12 cellular contexts compared by ENCODE assay signal in the genomic region with DNA sequence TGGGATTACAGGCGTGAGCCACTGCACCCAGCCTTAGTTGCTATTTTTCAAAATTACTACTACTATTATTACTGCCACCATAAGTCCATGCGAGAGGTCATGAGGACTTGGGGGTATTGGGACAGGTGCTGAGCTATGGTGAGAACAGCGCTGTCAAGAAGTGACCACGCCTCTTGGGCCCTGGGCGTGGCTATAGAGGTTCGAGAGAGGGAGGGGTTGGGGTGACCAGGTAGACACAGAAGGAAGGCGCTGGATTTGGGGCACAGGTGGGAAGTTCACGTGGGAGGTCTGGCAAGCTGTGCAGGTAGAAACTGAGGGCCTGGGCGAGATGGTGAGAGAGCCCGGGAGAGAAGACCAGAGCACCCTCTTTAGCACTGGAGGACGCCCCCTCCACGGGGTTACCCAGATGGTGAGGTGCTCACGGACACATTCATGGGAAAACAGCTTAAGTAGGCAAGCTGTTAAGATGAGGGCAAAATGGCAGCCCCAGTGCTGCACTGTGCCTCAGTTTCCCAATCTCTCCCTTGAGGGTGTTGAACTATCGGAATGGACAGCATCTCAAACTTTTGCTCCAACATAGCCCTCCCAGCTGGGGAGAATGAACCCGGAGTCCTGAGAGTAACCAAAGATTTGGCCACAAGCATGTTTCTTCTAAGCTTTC.
A peak's percentile ranks its signal among the peaks of the same experiment; 100 is the strongest.
DNase-seq lines count a peak whose midpoint lies in the region; ATAC-seq, FAIRE-seq and TF ChIP-seq lines count a peak whose summit lies in the region.
"Had no signal": no experiment of that assay in that cellular context is flagged by ENCODE, and none has a peak within 500 bp of the region (broad histone marks: within the 10 kb centered on the region; RNA-seq: fewer than 3 reads in every experiment).

No MANE protein-coding gene starts in this region.

- TF ChIP-seq CTCF in HCT116 (IDR thresholded peaks at IDR 0.05 in 2 of 3, conservative IDR thresholded peaks at IDR 0.05 in 1 of 3; ENCODE audit: borderline replicate concordance in 1 of 3, insufficient read depth in 1 of 3, low read depth in 2 of 3, low read length in 2 of 3) (no peak), astrocyte (IDR thresholded peaks at IDR 0.05; ENCODE audit: insufficient read depth, low read depth, low read length) (no peak), neural progenitor cell (IDR thresholded peaks at IDR 0.05) (no peak)

- no peaks in the 10 kb centered on the region for H3K9me3 Mint-ChIP-seq in astrocyte (ENCODE audit: unreplicated experiment)
- no peaks in the 10 kb centered on the region for H3K9me3 Mint-ChIP-seq in neural progenitor cell
- H3K9me3 Mint-ChIP-seq: activated naive CD4-positive, alpha-beta T cell treated with anti-CD3 and anti-CD28 coated beads, Interleukin-2, amount 50 U/mL, for 72 hours had no signal

- no peaks in the 10 kb centered on the region for H4K20me1 ChIP-seq in HCT116 (ENCODE audit: insufficient read depth)
- no peaks in the 10 kb centered on the region for H4K20me1 ChIP-seq in astrocyte (ENCODE audit: insufficient read depth, low read length)
- H4K20me1 ChIP-seq in neural progenitor cell (ENCODE audit: low read depth) = no peaks in the 10 kb centered on the region

- DNase-seq in COLO668 (lab: John Stamatoyannopoulos, UW; ENCODE audit: unreplicated experiment) (peak; percentile 5), HCT116 (ENCODE audit: low read depth, low spot score) (no peak), astrocyte (ENCODE audit: low read depth) (no peak), neural progenitor cell (ENCODE audit: low spot score) (no peak), NOMO-1 treated with dmso at 0.1 percent for 144 hours (lab: John Stamatoyannopoulos, UW; ENCODE audit: unreplicated experiment) (no peak)

- H3K4me3 ChIP-seq in HCT116 (replicated peaks in 1 of 2; ENCODE audit: low read depth in 1 of 2, low read length in 2 of 2) (peak overlapping the region; percentile 23 to 51), astrocyte (ENCODE audit: insufficient read depth, low read depth, low read length) (no peak overlapping the region), neural progenitor cell (no peak overlapping the region)
- H3K4me3 ChIP-seq: hepatocyte, skin epidermis, suprapubic skin had no signal

- H3K9ac ChIP-seq in HCT116 (ENCODE audit: low read length) (no peak overlapping the region), astrocyte (ENCODE audit: low read length) (no peak overlapping the region), neural progenitor cell (no peak overlapping the region)

- H3K4me1 Mint-ChIP-seq in astrocyte (ENCODE audit: low read depth, unreplicated experiment) (peaks cover 17% of the 10 kb centered on the region), neural progenitor cell (peaks cover 15% of the 10 kb centered on the region)

- intact Hi-C loops in HCT116 (cut with micrococcal nuclease) = loop anchor here (1.0 to 5.0 kb wide), 3 partner anchors 76 to 143 kb away; no protein-coding TSS in a partner anchor

- no peak for FAIRE-seq in astrocyte (lab: Jason Lieb, UNC)

- H3K4me3 Mint-ChIP-seq in astrocyte (ENCODE audit: unreplicated experiment) = no peak overlapping the region
- H3K4me3 Mint-ChIP-seq in neural progenitor cell = peak overlapping the region; percentile 2

- no peak overlapping the region for H3K27ac ChIP-seq in HCT116 (ENCODE audit: low read depth, low read length)
- no peak overlapping the region for H3K27ac ChIP-seq in astrocyte (ENCODE audit: low read depth, low read length)
- H3K27ac ChIP-seq in neural progenitor cell = no peak overlapping the region
- H3K27ac ChIP-seq: hepatocyte, neutrophil, suprapubic skin had no signal

- H3K27me3 Mint-ChIP-seq in astrocyte (ENCODE audit: low read depth, unreplicated experiment) (peaks cover 24% of the 10 kb centered on the region), neural progenitor cell (ENCODE audit: insufficient read depth, low read depth) (peaks cover 11% of the 10 kb centered on the region)

- peaks cover 9% of the 10 kb centered on the region for H3F3A ChIP-seq in neural progenitor cell (ENCODE audit: low read depth)

- ATAC-seq in HCT116 (peak; percentile 80), GM19328 (IDR thresholded peaks at IDR 0.05; ENCODE audit: unreplicated experiment) (no peak), GM21723 (IDR thresholded peaks at IDR 0.05; ENCODE audit: unreplicated experiment) (no peak)

- H2AFZ ChIP-seq in HCT116 (ENCODE audit: low read depth, low read length, poor library complexity, severe bottlenecking) (peak overlapping the region; percentile 79), astrocyte (ENCODE audit: low read depth, low read length) (no peak overlapping the region), neural progenitor cell (replicated peaks) (no peak overlapping the region)
- H2AFZ ChIP-seq: hepatocyte had no signal

- H3K36me3 Mint-ChIP-seq in astrocyte (ENCODE audit: low read depth, unreplicated experiment) (no peaks in the 10 kb centered on the region), neural progenitor cell (no peaks in the 10 kb centered on the region)
- H3K36me3 Mint-ChIP-seq: activated naive CD4-positive, alpha-beta T cell treated with anti-CD3 and anti-CD28 coated beads, Interleukin-2, amount 50 U/mL, for 72 hours had no signal

- H3K27ac Mint-ChIP-seq in astrocyte (ENCODE audit: unreplicated experiment) = peak overlapping the region; percentile 20
- no peak overlapping the region for H3K27ac Mint-ChIP-seq in neural progenitor cell
- H3K27ac Mint-ChIP-seq: activated naive CD4-positive, alpha-beta T cell treated with anti-CD3 and anti-CD28 coated beads, Interleukin-2, amount 50 U/mL, for 72 hours had no signal

- TF ChIP-seq POLR2A in HCT116 (IDR thresholded peaks at IDR 0.05; ENCODE audit: borderline replicate concordance, extremely low read depth, insufficient read depth, insufficient read length) = no peak

- RAD21 ChIA-PET in HCT116 (lab: Charles Lee; ENCODE audit: low non-redundant PET in 1 of 2, low total read pairs in 2 of 2, uncharacterized antibody in 2 of 2, unreplicated experiment in 2 of 2) = interaction anchor here in 1 of 2 experiments (0.7 to 1.3 kb wide), 3 partner anchors 35 to 260 kb away, joined by 3 to 7 read pairs (median 6); no protein-coding TSS in a partner anchor

- no peaks in the 10 kb centered on the region for H3K9me2 ChIP-seq in HCT116 (ENCODE audit: insufficient read depth)

- H3K79me2 ChIP-seq in HCT116 (ENCODE audit: insufficient read depth, low read length) (no peaks in the 10 kb centered on the region), astrocyte (ENCODE audit: insufficient read depth, low read length) (no peaks in the 10 kb centered on the region), neural progenitor cell (ENCODE audit: low read depth) (no peaks in the 10 kb centered on the region)
- H3K79me2 ChIP-seq: hepatocyte had no signal

- H3K4me2 ChIP-seq in HCT116 (ENCODE audit: low read length) (peak overlapping the region; percentile 78), astrocyte (ENCODE audit: low read length) (no peak overlapping the region), neural progenitor cell (no peak overlapping the region)
- H3K4me2 ChIP-seq: hepatocyte had no signal

- peaks cover 4 to 29% of the 10 kb centered on the region in 2 experiments; a peak in 3 of 4 replicates for H3K4me1 ChIP-seq in HCT116 (ENCODE audit: control insufficient read depth in 1 of 2, insufficient read depth in 2 of 2, low read length in 2 of 2)
- peaks cover 6% of the 10 kb centered on the region for H3K4me1 ChIP-seq in astrocyte (ENCODE audit: insufficient read depth, low read length)
- peaks cover 8% of the 10 kb centered on the region for H3K4me1 ChIP-seq in neural progenitor cell

- no peaks in the 10 kb centered on the region for H3K36me3 ChIP-seq in HCT116 (ENCODE audit: control insufficient read depth in 1 of 2, insufficient read depth in 2 of 2, low read length in 2 of 2)
- H3K36me3 ChIP-seq in astrocyte (ENCODE audit: insufficient read depth, low read length) = no peaks in the 10 kb centered on the region
- H3K36me3 ChIP-seq in neural progenitor cell = no peaks in the 10 kb centered on the region
- H3K36me3 ChIP-seq: neutrophil, suprapubic skin had no signal

- no peaks in the 10 kb centered on the region for H3K27me3 ChIP-seq in HCT116 (ENCODE audit: insufficient read depth, low read length)
- no peaks in the 10 kb centered on the region for H3K27me3 ChIP-seq in astrocyte (ENCODE audit: insufficient read depth, low read length)
- no peaks in the 10 kb centered on the region for H3K27me3 ChIP-seq in neural progenitor cell
- H3K27me3 ChIP-seq: hepatocyte, neutrophil, suprapubic skin had no signal

- no peak for TF ChIP-seq RAD21 in HCT116 (IDR thresholded peaks at IDR 0.05; ENCODE audit: low read depth)

- no TSS peak for BruUV-seq in HCT116 (replicated peaks; lab: Mats Ljungman, UMichigan)

- CTCF ChIA-PET in HCT116 (lab: Charles Lee) = interaction anchor here (0.6 to 2.5 kb wide), 17 partner anchors 10 to 457 kb away, joined by 3 to 29 read pairs (median 4); no protein-coding TSS in a partner anchor

- H3K9me3 ChIP-seq in HCT116 (ENCODE audit: control insufficient read depth in 1 of 2, insufficient read depth in 1 of 2, low read depth in 1 of 2, low read length in 2 of 2) (no peaks in the 10 kb centered on the region), astrocyte (ENCODE audit: insufficient read depth, low read depth, low read length) (no peaks in the 10 kb centered on the region), neural progenitor cell (ENCODE audit: low read depth) (no peaks in the 10 kb centered on the region)
- H3K9me3 ChIP-seq: neutrophil, suprapubic skin had no signal

- POLR2A ChIA-PET in HCT116 (lab: Charles Lee) = no interaction called here

TF ChIP-seq in HCT116, 20 proteins besides CTCF, POLR2A, EP300 and RAD21 (continues in another document):
- TF ChIP-seq, protein P1, sequence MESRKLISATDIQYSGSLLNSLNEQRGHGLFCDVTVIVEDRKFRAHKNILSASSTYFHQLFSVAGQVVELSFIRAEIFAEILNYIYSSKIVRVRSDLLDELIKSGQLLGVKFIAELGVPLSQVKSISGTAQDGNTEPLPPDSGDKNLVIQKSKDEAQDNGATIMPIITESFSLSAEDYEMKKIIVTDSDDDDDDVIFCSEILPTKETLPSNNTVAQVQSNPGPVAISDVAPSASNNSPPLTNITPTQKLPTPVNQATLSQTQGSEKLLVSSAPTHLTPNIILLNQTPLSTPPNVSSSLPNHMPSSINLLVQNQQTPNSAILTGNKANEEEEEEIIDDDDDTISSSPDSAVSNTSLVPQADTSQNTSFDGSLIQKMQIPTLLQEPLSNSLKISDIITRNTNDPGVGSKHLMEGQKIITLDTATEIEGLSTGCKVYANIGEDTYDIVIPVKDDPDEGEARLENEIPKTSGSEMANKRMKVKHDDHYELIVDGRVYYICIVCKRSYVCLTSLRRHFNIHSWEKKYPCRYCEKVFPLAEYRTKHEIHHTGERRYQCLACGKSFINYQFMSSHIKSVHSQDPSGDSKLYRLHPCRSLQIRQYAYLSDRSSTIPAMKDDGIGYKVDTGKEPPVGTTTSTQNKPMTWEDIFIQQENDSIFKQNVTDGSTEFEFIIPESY (IDR thresholded peaks at IDR 0.05; ENCODE audit: extremely low read depth, insufficient replicate concordance, low read length) = no peak
- TF ChIP-seq JUND (IDR thresholded peaks at IDR 0.05) = no peak
- no peak for TF ChIP-seq EGR1 (IDR thresholded peaks at IDR 0.05; ENCODE audit: low read depth)
- TF ChIP-seq SP1 (IDR thresholded peaks at IDR 0.05; ENCODE audit: low read depth) = no peak

Comparison
In these comparisons a context has a peak if more than half of its experiments do, and no peak if none do; other contexts are left out.
1. H3K4me3 ChIP-seq: peak in HCT116 (2 of 2); none in astrocyte (single experiment) and neural progenitor cell (single experiment).